In the genomic region with DNA sequence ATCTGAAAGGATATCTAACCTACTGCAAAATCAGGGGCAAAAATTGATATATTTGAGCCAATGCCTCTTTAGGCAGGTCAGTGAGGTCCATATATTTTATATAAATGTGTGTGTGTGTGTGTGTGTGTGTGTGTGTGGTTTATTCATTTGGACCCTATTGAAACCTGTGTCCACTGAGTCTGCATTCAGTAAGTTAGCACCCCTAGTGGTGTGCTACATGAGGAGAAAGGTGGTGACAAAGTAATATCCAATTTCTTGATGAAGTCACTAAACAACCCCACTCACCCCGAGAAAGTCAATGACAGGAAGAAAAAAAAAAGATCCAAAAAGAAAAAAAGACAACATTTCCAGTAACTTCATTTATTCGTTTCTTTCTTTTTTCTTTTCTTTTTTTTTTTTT, we compare ENCODE assay signal across 9 cellular contexts. TPM values are rescaled to one million over a fixed set of nuclear protein-coding genes. Genes with fewer than 3 reads are reported as not detected.
DNase-seq lines count a peak whose midpoint lies in the region; ATAC-seq, FAIRE-seq and TF ChIP-seq lines count a peak whose summit lies in the region.
"Had no signal": no experiment of that assay in that cellular context is flagged by ENCODE, and none has a peak within 500 bp of the region (broad histone marks: within the 10 kb centered on the region; RNA-seq: fewer than 3 reads in every experiment).

No MANE protein-coding gene starts in this region.

- peak overlapping the region; percentile 26 for H3K4me3 Mint-ChIP-seq in activated naive CD8-positive, alpha-beta T cell treated with anti-CD3 and anti-CD28 coated beads, Interleukin-2, amount 50 U/mL, for 24 hours
- no peak overlapping the region for H3K4me3 Mint-ChIP-seq in WTC11
- H3K4me3 Mint-ChIP-seq: activated naive CD4-positive, alpha-beta T cell treated with anti-CD3 and anti-CD28 coated beads, Interleukin-2, amount 10 ng/mL, durations not matched to agents 7 days and 5 days had no signal

- peak; percentile 63 for TF ChIP-seq CTCF in C4-2B (conservative IDR thresholded peaks at IDR 0.05)
- TF ChIP-seq CTCF in WTC11 (IDR thresholded peaks at IDR 0.05) = no peak

- H3K18ac ChIP-seq in mesendoderm (ENCODE audit: low read length) = no peak overlapping the region

- H3K23ac ChIP-seq in mesendoderm (ENCODE audit: low read length) = no peak overlapping the region

- no peaks in the 10 kb centered on the region for H3K27me3 ChIP-seq in mesendoderm (ENCODE audit: insufficient read depth, low read length, poor library complexity)

- FAIRE-seq in GM18507 (lab: Jason Lieb, UNC) = peak; percentile 18

- CTCF ChIA-PET in WTC11 (lab: Charles Lee) = no interaction called here

- H3K9me3 Mint-ChIP-seq in activated naive CD8-positive, alpha-beta T cell treated with anti-CD3 and anti-CD28 coated beads, Interleukin-2, amount 50 U/mL, for 24 hours = no peaks in the 10 kb centered on the region
- no peaks in the 10 kb centered on the region for H3K9me3 Mint-ChIP-seq in WTC11
- H3K9me3 Mint-ChIP-seq: activated naive CD4-positive, alpha-beta T cell treated with anti-CD3 and anti-CD28 coated beads, Interleukin-2, amount 10 ng/mL, durations not matched to agents 7 days and 5 days had no signal

- H3K9ac ChIP-seq in mesendoderm (ENCODE audit: low read length) = no peak overlapping the region

- H3K4me2 ChIP-seq in mesendoderm (ENCODE audit: low read length) = no peak overlapping the region

- ATAC-seq in activated naive CD8-positive, alpha-beta T cell treated with anti-CD3 and anti-CD28 coated beads, Interleukin-2, amount 50 U/mL, for 24 hours = no peak
- ATAC-seq in HG02981 (IDR thresholded peaks at IDR 0.05; ENCODE audit: unreplicated experiment) (no peak), WTC11 (no peak), GM21529 (IDR thresholded peaks at IDR 0.05; ENCODE audit: unreplicated experiment) (no peak)

- H3K4me3 ChIP-seq in mesendoderm (ENCODE audit: low read length) = no peak overlapping the region

- no peak overlapping the region for H2AK5ac ChIP-seq in mesendoderm (ENCODE audit: low read length)

- H3K27ac ChIP-seq in C4-2B = peak overlapping the region; percentile 48
- H3K27ac ChIP-seq in mesendoderm (ENCODE audit: low read depth, low read length) = no peak overlapping the region

- peaks cover 65% of the 10 kb centered on the region for H3K79me2 ChIP-seq in mesendoderm (ENCODE audit: control insufficient read depth, insufficient read depth, low read length)

- peaks cover 46% of the 10 kb centered on the region for H3K36me3 Mint-ChIP-seq in activated naive CD8-positive, alpha-beta T cell treated with anti-CD3 and anti-CD28 coated beads, Interleukin-2, amount 50 U/mL, for 24 hours (ENCODE audit: low read depth)
- no peaks in the 10 kb centered on the region for H3K36me3 Mint-ChIP-seq in WTC11

- H3K4ac ChIP-seq in mesendoderm (ENCODE audit: low read depth, low read length) = no peak overlapping the region

- H3K56ac ChIP-seq in mesendoderm (ENCODE audit: low read length) = no peak overlapping the region

- no peak overlapping the region for H4K5ac ChIP-seq in mesendoderm (ENCODE audit: low read length)

- POLR2A ChIA-PET in WTC11 (lab: Charles Lee) = no interaction called here

- no peaks in the 10 kb centered on the region for H3K27me3 Mint-ChIP-seq in activated naive CD8-positive, alpha-beta T cell treated with anti-CD3 and anti-CD28 coated beads, Interleukin-2, amount 50 U/mL, for 24 hours
- no peaks in the 10 kb centered on the region; the same call in 1 of the 2 replicates for H3K27me3 Mint-ChIP-seq in WTC11 (ENCODE audit: low read depth)
- H3K27me3 Mint-ChIP-seq: activated naive CD4-positive, alpha-beta T cell treated with anti-CD3 and anti-CD28 coated beads, Interleukin-2, amount 10 ng/mL, durations not matched to agents 7 days and 5 days had no signal

- no peak overlapping the region for H2BK5ac ChIP-seq in mesendoderm (ENCODE audit: low read length)

- H3K79me1 ChIP-seq in mesendoderm (ENCODE audit: low read length) = peaks cover 10% of the 10 kb centered on the region

- WGBS in mesendoderm (ENCODE audit: extremely low coverage, insufficient coverage, low lambda C conversion rate) = no CpG with 5 or more reads among the region's 2 CpGs

- no peak overlapping the region for H2BK15ac ChIP-seq in mesendoderm (replicated peaks; ENCODE audit: low read depth)

- H4K8ac ChIP-seq in mesendoderm (ENCODE audit: low read depth, low read length) = no peak overlapping the region

- H3K4me1 ChIP-seq in mesendoderm (ENCODE audit: control insufficient read depth, low read depth, low read length) = peaks cover 11% of the 10 kb centered on the region

- DNase-seq in GM18507 (ENCODE audit: extremely low spot score, insufficient read length, low read depth) (no peak), mesendoderm (peak; percentile 40), amygdala (lab: John Stamatoyannopoulos, UW) (no peak), WTC11 (ENCODE audit: low spot score) (no peak)
- DNase-seq in activated naive CD8-positive, alpha-beta T cell treated with anti-CD3 and anti-CD28 coated beads, Interleukin-2, amount 50 U/mL, for 24 hours = no peak
- DNase-seq: activated naive CD4-positive, alpha-beta T cell treated with anti-CD3 and anti-CD28 coated beads, Interleukin-2, amount 10 ng/mL, durations not matched to agents 7 days and 5 days had no signal

- H3K4me1 Mint-ChIP-seq in activated naive CD8-positive, alpha-beta T cell treated with anti-CD3 and anti-CD28 coated beads, Interleukin-2, amount 50 U/mL, for 24 hours = peaks cover 75% of the 10 kb centered on the region
- H3K4me1 Mint-ChIP-seq in WTC11 = peaks cover 75% of the 10 kb centered on the region

- peak overlapping the region; percentile 80 for H3K27ac Mint-ChIP-seq in activated naive CD8-positive, alpha-beta T cell treated with anti-CD3 and anti-CD28 coated beads, Interleukin-2, amount 50 U/mL, for 24 hours
- H3K27ac Mint-ChIP-seq in WTC11 = no peak overlapping the region
- H3K27ac Mint-ChIP-seq: activated naive CD4-positive, alpha-beta T cell treated with anti-CD3 and anti-CD28 coated beads, Interleukin-2, amount 10 ng/mL, durations not matched to agents 7 days and 5 days had no signal

- no peak overlapping the region for H2BK120ac ChIP-seq in mesendoderm (ENCODE audit: low read depth, low read length)

- H3K36me3 ChIP-seq in mesendoderm (ENCODE audit: control insufficient read depth, insufficient read depth, low read length) = no peaks in the 10 kb centered on the region

TF ChIP-seq in WTC11, 78 proteins besides CTCF, POLR2A, EP300 and RAD21:
- TF ChIP-seq CBFB (CRISPR knock-in tag; IDR thresholded peaks at IDR 0.05; ENCODE audit: low read depth) (no peak), ZNF423 (CRISPR knock-in tag; IDR thresholded peaks at IDR 0.05) (no peak)
- TF ChIP-seq, protein P1, sequence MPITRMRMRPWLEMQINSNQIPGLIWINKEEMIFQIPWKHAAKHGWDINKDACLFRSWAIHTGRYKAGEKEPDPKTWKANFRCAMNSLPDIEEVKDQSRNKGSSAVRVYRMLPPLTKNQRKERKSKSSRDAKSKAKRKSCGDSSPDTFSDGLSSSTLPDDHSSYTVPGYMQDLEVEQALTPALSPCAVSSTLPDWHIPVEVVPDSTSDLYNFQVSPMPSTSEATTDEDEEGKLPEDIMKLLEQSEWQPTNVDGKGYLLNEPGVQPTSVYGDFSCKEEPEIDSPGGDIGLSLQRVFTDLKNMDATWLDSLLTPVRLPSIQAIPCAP (CRISPR knock-in tag; IDR thresholded peaks at IDR 0.05) = no peak
- TF ChIP-seq, protein P2, sequence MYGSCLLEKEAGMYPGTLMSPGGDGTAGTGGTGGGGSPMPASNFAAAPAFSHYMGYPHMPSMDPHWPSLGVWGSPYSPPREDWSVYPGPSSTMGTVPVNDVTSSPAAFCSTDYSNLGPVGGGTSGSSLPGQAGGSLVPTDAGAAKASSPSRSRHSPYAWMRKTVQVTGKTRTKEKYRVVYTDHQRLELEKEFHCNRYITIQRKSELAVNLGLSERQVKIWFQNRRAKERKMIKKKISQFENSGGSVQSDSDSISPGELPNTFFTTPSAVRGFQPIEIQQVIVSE (CRISPR knock-in tag; IDR thresholded peaks at IDR 0.05; ENCODE audit: borderline replicate concordance) = no peak
TF ChIP-seq in WTC11: peak in this region for 0.

RNA-seq across cellular contexts. Expression of a gene that starts 4.1 kb away (rescaled TPM):
- 19.2 TPM for polyA plus RNA-seq in mesendoderm (2013, experiment 1 of 2)
- 20.2 TPM for polyA plus RNA-seq in mesendoderm (2013, experiment 2 of 2)
- 48.4 to 52.2 TPM (median 51.2 TPM) in 3 replicates for total RNA-seq in WTC11 (2021)
